8 cellular contexts compared by ENCODE assay signal in genomic region chr7:148982596-148983219, GRCh38. TPM values are rescaled to one million over a fixed set of nuclear protein-coding genes. Genes with fewer than 3 reads are reported as not detected.
DNase-seq lines count a peak whose midpoint lies in the region; ATAC-seq, FAIRE-seq and TF ChIP-seq lines count a peak whose summit lies in the region.

No MANE protein-coding gene starts in this region.

- H3F3A ChIP-seq in SK-N-SH (replicated peaks; ENCODE audit: insufficient read depth) = peaks cover 28% of the 10 kb centered on the region

- H3K9me2 ChIP-seq in SK-N-SH = no peaks in the 10 kb centered on the region

- H3K27ac ChIP-seq in SK-N-SH (ENCODE audit: low read depth in 2 of 2, low read length in 1 of 2) (peak overlapping the region; percentile 34 to 86; a peak in 3 of 4 replicates), esophagus muscularis mucosa (replicated peaks in 1 of 4) (peak overlapping the region; percentile 25 to 65 (median 50)), parathyroid adenoma (no peak overlapping the region)

- DNase-seq in AG04449 (ENCODE audit: low read depth, low spot score) (no peak), H4 (ENCODE audit: low spot score) (peak; percentile 57), SK-N-SH (peak; percentile 81), esophagus muscularis mucosa (ENCODE audit: extremely low spot score) (no peak), OCI-M2 (lab: John Stamatoyannopoulos, UW; ENCODE audit: unreplicated experiment) (no peak), left colon (no peak), HTR-8/SVneo (ENCODE audit: insufficient read length, low spot score) (no peak)

- H3K36me3 ChIP-seq in SK-N-SH (replicated peaks in 1 of 2; ENCODE audit: control insufficient read depth in 1 of 2, insufficient read depth in 2 of 2, low read length in 1 of 2) (no peaks in the 10 kb centered on the region), esophagus muscularis mucosa (no peaks in the 10 kb centered on the region), parathyroid adenoma (ENCODE audit: control insufficient read depth, insufficient read depth, low read length) (no peaks in the 10 kb centered on the region)

- peaks cover 0 to 8% of the 10 kb centered on the region in 2 experiments; a peak in 2 of 4 replicates for H3K4me1 ChIP-seq in SK-N-SH (ENCODE audit: control insufficient read depth in 1 of 2, insufficient read depth in 2 of 2, low read depth in 1 of 2, low read length in 1 of 2)
- H3K4me1 ChIP-seq in esophagus muscularis mucosa = peaks cover 10 to 41% (median 32%) of the 10 kb centered on the region in 4 donors
- no peaks in the 10 kb centered on the region for H3K4me1 ChIP-seq in parathyroid adenoma

- TF ChIP-seq CTCF in AG04449 (IDR thresholded peaks at IDR 0.05; ENCODE audit: insufficient read depth, low read length, missing control alignments) (no peak), SK-N-SH (IDR thresholded peaks at IDR 0.05) (no peak), esophagus muscularis mucosa (IDR thresholded peaks at IDR 0.05) (no peak), parathyroid adenoma (IDR thresholded peaks at IDR 0.05) (no peak)

- H3K9ac ChIP-seq in SK-N-SH (peak overlapping the region; percentile 78), parathyroid adenoma (no peak overlapping the region)

- CTCF ChIA-PET in AG04449 (lab: Yijun Ruan, JAX) (interaction anchor here (1.0 to 1.9 kb wide), 8 partner anchors 12 to 478 kb away, joined by 3 to 14 read pairs (median 6); no protein-coding TSS in a partner anchor), SK-N-SH (lab: Yijun Ruan, JAX) (interaction anchor here (1.2 to 4.4 kb wide), 6 partner anchors 16 to 407 kb away, joined by 4 to 31 read pairs (median 14); partner anchors contain the start of gene ZNF425)

- H3K27me3 ChIP-seq in SK-N-SH (ENCODE audit: insufficient read depth) (no peaks in the 10 kb centered on the region), esophagus muscularis mucosa (peaks cover 0 to 5% (median 2%) of the 10 kb centered on the region in 4 donors), parathyroid adenoma (ENCODE audit: control insufficient read depth, insufficient read depth, low read length) (no peaks in the 10 kb centered on the region)

- H3K4me3 ChIP-seq in AG04449 (ENCODE audit: low read depth, low read length) (peak overlapping the region; percentile 67), SK-N-SH (ENCODE audit: low read depth in 2 of 2, low read length in 1 of 2) (peak overlapping the region; percentile 68 to 82), esophagus muscularis mucosa (peak overlapping the region; percentile 64 to 76 (median 71)), parathyroid adenoma (ENCODE audit: low read depth, low read length) (peak overlapping the region; percentile 59)

- intact Hi-C loops in esophagus muscularis mucosa (cut with DNase I) (no loop called here), left colon (cut with DNase I, micrococcal nuclease) (no loop called here)

- POLR2A ChIA-PET in AG04449 (lab: Yijun Ruan, JAX) = interaction anchor here (0.7 kb wide), 1 partner anchor 42 kb away, joined by 3 read pairs; no protein-coding TSS in a partner anchor
- POLR2A ChIA-PET in SK-N-SH (lab: Yijun Ruan, JAX) = interaction anchor here (0.6 to 1.5 kb wide), 5 partner anchors 19 to 761 kb away, joined by 3 to 6 read pairs (median 3); partner anchors contain the start of gene ZNF425

- H3K4me2 ChIP-seq in SK-N-SH (peak overlapping the region; percentile 97), parathyroid adenoma (ENCODE audit: low read length) (peak overlapping the region; percentile 88)

- TF ChIP-seq EP300 in SK-N-SH (IDR thresholded peaks at IDR 0.05; ENCODE audit: borderline replicate concordance in 1 of 2, low read depth in 1 of 2, low read length in 1 of 2) (no peak), esophagus muscularis mucosa (IDR thresholded peaks at IDR 0.05) (no peak)

- H2AFZ ChIP-seq in SK-N-SH (ENCODE audit: low read depth) (peak overlapping the region; percentile 96), parathyroid adenoma (peak overlapping the region; percentile 84)

- TF ChIP-seq POLR2A in esophagus muscularis mucosa (IDR thresholded peaks at IDR 0.05; ENCODE audit: low read depth) = no peak

- no peaks in the 10 kb centered on the region for H3K79me2 ChIP-seq in SK-N-SH (ENCODE audit: insufficient read depth)
- H3K79me2 ChIP-seq in parathyroid adenoma = no peaks in the 10 kb centered on the region

- ATAC-seq in left colon = no peak

- FAIRE-seq in HTR-8/SVneo (lab: Jason Lieb, UNC) = no peak

- no peak for TF ChIP-seq RAD21 in SK-N-SH (IDR thresholded peaks at IDR 0.05; ENCODE audit: low read length)

- WGBS in SK-N-SH (ENCODE audit: low lambda C conversion rate) = 3% methylated on average over 27 of the region's 27 CpGs
- WGBS in esophagus muscularis mucosa = 3% methylated on average over 24 of the region's 27 CpGs

- H3K9me3 ChIP-seq in SK-N-SH = no peaks in the 10 kb centered on the region
- no peaks in the 10 kb centered on the region for H3K9me3 ChIP-seq in esophagus muscularis mucosa
- no peaks in the 10 kb centered on the region for H3K9me3 ChIP-seq in parathyroid adenoma (ENCODE audit: control insufficient read depth, low read length)

- no peaks in the 10 kb centered on the region for H4K20me1 ChIP-seq in SK-N-SH (ENCODE audit: insufficient read depth)

TF ChIP-seq in SK-N-SH, 30 proteins besides CTCF, POLR2A, EP300 and RAD21:
- TF ChIP-seq MXI1 (IDR thresholded peaks at IDR 0.05; ENCODE audit: low read depth, low read length) (peak; percentile 48), IRF3 (IDR thresholded peaks at IDR 0.05; ENCODE audit: low read depth, low read length) (no peak)

RNA-seq across cellular contexts. Expression of gene PDIA4, which starts 45.6 kb away (rescaled TPM):
- 307 and 318 TPM in 2 replicates for total RNA-seq in H4 (2014; rRNA removed; shearing (Covaris generic))
- polyA plus RNA-seq in SK-N-SH (2012; rRNA removed) = 393 and 400 TPM in 2 replicates
- 316 and 398 TPM in 2 replicates for polyA plus RNA-seq in SK-N-SH (2012; cell fraction: cytosol; rRNA removed)
- polyA plus RNA-seq in SK-N-SH (2012; cell fraction: nucleus; rRNA removed) = 171 and 252 TPM in 2 replicates
- total RNA-seq in esophagus muscularis mucosa (10 to 100 TPM; 33.2 to 58.1 (median 42.8) TPM), left colon (100 to 1,000 TPM; 131 to 157 TPM)

Comparison
In these comparisons a context has a peak if more than half of its experiments do, and no peak if none do; other contexts are left out.
1. DNase-seq: peak in H4 (single experiment) and SK-N-SH (single experiment); none in AG04449 (single experiment), esophagus muscularis mucosa (single experiment), OCI-M2 (single experiment), left colon (0 of 2) and HTR-8/SVneo (single experiment).
2. Peak in every context shown above with its lines, with median percentiles within 50 percentile points of each other: H3K4me3 ChIP-seq.